Comparison of ENCODE assay signal across 18 cellular contexts in the genomic region with DNA sequence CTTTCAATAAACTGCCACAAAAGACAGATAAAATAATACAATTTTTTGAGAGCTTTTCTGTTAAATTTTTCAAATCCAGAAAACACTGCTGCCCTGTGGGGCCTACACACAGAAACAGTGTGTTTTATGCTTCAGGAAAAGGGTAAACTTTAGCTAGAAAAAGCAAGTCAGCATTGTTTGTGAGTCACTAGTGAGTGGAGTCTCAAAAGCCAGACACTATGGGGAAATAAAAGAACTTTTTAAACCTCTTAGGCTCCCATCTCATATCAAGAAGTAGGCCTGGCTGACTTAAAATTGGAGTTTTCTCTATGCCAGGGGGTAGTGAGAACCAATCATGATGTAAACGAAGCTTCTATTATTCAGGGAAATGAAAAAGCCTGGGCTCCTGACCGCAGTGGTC. TPM values are rescaled to one million over a fixed set of nuclear protein-coding genes. Genes with fewer than 3 reads are reported as not detected.
DNase-seq lines count a peak whose midpoint lies in the region; ATAC-seq and TF ChIP-seq lines count a peak whose summit lies in the region.
"Had no signal": no experiment of that assay in that cellular context is flagged by ENCODE, and none has a peak within 500 bp of the region (broad histone marks: within the 10 kb centered on the region; RNA-seq: fewer than 3 reads in every experiment).

No MANE protein-coding gene starts in this region.

- H3K4me2 ChIP-seq in mesendoderm (ENCODE audit: low read length), result no peak overlapping the region
- H3K4me2 ChIP-seq in neuronal stem cell (ENCODE audit: insufficient read depth, low read length, poor library complexity, severe bottlenecking), result no peak overlapping the region
- H3K4me2 ChIP-seq: KMS-11 had no signal

- H3K36me3 ChIP-seq in CD4-positive, CD25-positive, alpha-beta regulatory T cell (ENCODE audit: control insufficient read depth, insufficient read depth, low read length), result peaks cover 4% of the 10 kb centered on the region
- H3K36me3 ChIP-seq in CD8-positive, alpha-beta T cell (ENCODE audit: insufficient read depth, low read length), result no peaks in the 10 kb centered on the region
- H3K36me3 ChIP-seq in adipocyte (ENCODE audit: control insufficient read depth, insufficient read depth, low read length, severe bottlenecking) (no peaks in the 10 kb centered on the region), mesendoderm (ENCODE audit: control insufficient read depth, insufficient read depth, low read length) (no peaks in the 10 kb centered on the region), neuronal stem cell (replicated peaks in 1 of 2; ENCODE audit: control insufficient read depth in 2 of 2, insufficient read depth in 2 of 2, low read length in 2 of 2) (no peaks in the 10 kb centered on the region)

- H3K27me3 Mint-ChIP-seq in CD4-positive, CD25-positive, alpha-beta regulatory T cell, result no peaks in the 10 kb centered on the region
- no peaks in the 10 kb centered on the region for H3K27me3 Mint-ChIP-seq in CD8-positive, alpha-beta T cell (ENCODE audit: low read depth)
- H3K27me3 Mint-ChIP-seq: B cell had no signal

- no peak for ATAC-seq in CD4-positive, CD25-positive, alpha-beta regulatory T cell (ENCODE audit: low read depth in 2 of 2)
- no peak for ATAC-seq in CD8-positive, alpha-beta T cell
- ATAC-seq in GM18520 (IDR thresholded peaks at IDR 0.05; ENCODE audit: unreplicated experiment), result no peak
- ATAC-seq: GM12878, HCT116 had no signal

- no peaks in the 10 kb centered on the region for H3K4me1 ChIP-seq in CD4-positive, CD25-positive, alpha-beta regulatory T cell (ENCODE audit: control insufficient read depth, insufficient read depth, low read length, poor library complexity, severe bottlenecking)
- peaks cover 15% of the 10 kb centered on the region for H3K4me1 ChIP-seq in CD8-positive, alpha-beta T cell (ENCODE audit: insufficient read depth, low read length)
- H3K4me1 ChIP-seq in adipocyte (ENCODE audit: control insufficient read depth, insufficient read depth, low read length) (peaks cover 37% of the 10 kb centered on the region), mesendoderm (ENCODE audit: control insufficient read depth, low read depth, low read length) (no peaks in the 10 kb centered on the region), neuronal stem cell (ENCODE audit: control insufficient read depth in 2 of 2, insufficient read depth in 1 of 2, low read depth in 1 of 2, low read length in 2 of 2) (no peaks in the 10 kb centered on the region)

- no peaks in the 10 kb centered on the region for H3K9me3 ChIP-seq in CD4-positive, CD25-positive, alpha-beta regulatory T cell (ENCODE audit: control insufficient read depth in 2 of 2, low read length in 2 of 2)
- H3K9me3 ChIP-seq in CD8-positive, alpha-beta T cell (ENCODE audit: low read length), result no peaks in the 10 kb centered on the region
- H3K9me3 ChIP-seq in adipocyte (ENCODE audit: control insufficient read depth, low read length), result no peaks in the 10 kb centered on the region
- peaks cover 0 to 3% of the 10 kb centered on the region in 2 donors for H3K9me3 ChIP-seq in neuronal stem cell (replicated peaks in 1 of 2; ENCODE audit: control insufficient read depth in 2 of 2, insufficient read depth in 1 of 2, low read depth in 1 of 2, low read length in 2 of 2)

- no peaks in the 10 kb centered on the region for H3K9me3 Mint-ChIP-seq in CD4-positive, CD25-positive, alpha-beta regulatory T cell
- H3K9me3 Mint-ChIP-seq in CD8-positive, alpha-beta T cell, result no peaks in the 10 kb centered on the region

- no peak overlapping the region for H3K14ac ChIP-seq in neuronal stem cell (ENCODE audit: low read length)

- H4K8ac ChIP-seq in mesendoderm (ENCODE audit: low read depth, low read length) (no peak overlapping the region), neuronal stem cell (ENCODE audit: low read depth, low read length) (no peak overlapping the region)

- H3K27ac ChIP-seq in CD4-positive, CD25-positive, alpha-beta regulatory T cell (ENCODE audit: insufficient read depth, low read length, poor library complexity, severe bottlenecking), result no peak overlapping the region
- no peak overlapping the region for H3K27ac ChIP-seq in CD8-positive, alpha-beta T cell (ENCODE audit: low read depth, low read length)
- H3K27ac ChIP-seq in mesendoderm (ENCODE audit: low read depth, low read length) (no peak overlapping the region), neuronal stem cell (replicated peaks; ENCODE audit: low read length) (no peak overlapping the region)
- H3K27ac ChIP-seq: KMS-11 had no signal

- no peaks in the 10 kb centered on the region for H3K79me2 ChIP-seq in mesendoderm (ENCODE audit: control insufficient read depth, insufficient read depth, low read length)

- no peaks in the 10 kb centered on the region for H3K27me3 ChIP-seq in CD4-positive, CD25-positive, alpha-beta regulatory T cell (ENCODE audit: control insufficient read depth, insufficient read depth, low read length)
- no peaks in the 10 kb centered on the region for H3K27me3 ChIP-seq in CD8-positive, alpha-beta T cell (ENCODE audit: insufficient read depth, low read length)
- H3K27me3 ChIP-seq in adipocyte (replicated peaks; ENCODE audit: control insufficient read depth, insufficient read depth, low read length), result no peaks in the 10 kb centered on the region
- H3K27me3 ChIP-seq in mesendoderm (ENCODE audit: insufficient read depth, low read length, poor library complexity), result no peaks in the 10 kb centered on the region
- no peaks in the 10 kb centered on the region for H3K27me3 ChIP-seq in neuronal stem cell (ENCODE audit: control insufficient read depth in 3 of 3, insufficient read depth in 3 of 3, low read depth in 1 of 3, low read length in 3 of 3)

- H3K23ac ChIP-seq in mesendoderm (ENCODE audit: low read length), result no peak overlapping the region
- H3K23ac ChIP-seq in neuronal stem cell (ENCODE audit: low read depth, low read length, poor library complexity), result no peak overlapping the region

- H2AFZ ChIP-seq in neuronal stem cell (ENCODE audit: low read length), result no peak overlapping the region

- peaks cover 8 to 40% (median 24%) of the 10 kb centered on the region in 4 donors for H3K4me1 Mint-ChIP-seq in CD4-positive, CD25-positive, alpha-beta regulatory T cell
- peaks cover 72% of the 10 kb centered on the region for H3K4me1 Mint-ChIP-seq in CD8-positive, alpha-beta T cell (ENCODE audit: low read depth)

- no peak for DNase-seq in CD4-positive, CD25-positive, alpha-beta regulatory T cell
- no peak for DNase-seq in CD8-positive, alpha-beta T cell
- DNase-seq in adipocyte (ENCODE audit: low read depth), result no peak
- DNase-seq in mesendoderm, result no peak
- no peak for DNase-seq in NCI-H146 treated with DMSO at 0.1 percent for 48 hours (lab: John Stamatoyannopoulos, UW; ENCODE audit: unreplicated experiment)
- DNase-seq in neuronal stem cell (ENCODE audit: low spot score), result no peak
- DNase-seq: GDM1, NCI-H1105 treated with DMSO at 0.1 percent for 48 hours, NCI-H187 treated with DMSO at 0.1 percent for 48 hours, NCI-H446, NCI-H69, RPMI8226, SIG-M5 had no signal

- H2BK120ac ChIP-seq in mesendoderm (ENCODE audit: low read depth, low read length) (no peak overlapping the region), neuronal stem cell (ENCODE audit: low read depth, low read length) (no peak overlapping the region)

- POLR2A ChIA-PET in CD8-positive, alpha-beta T cell (lab: Charles Lee), result interaction anchor here (1.0 to 1.5 kb wide), 2 partner anchors 11 to 98 kb away, joined by 3 to 4 read pairs; no protein-coding TSS in a partner anchor

- H3K4ac ChIP-seq in mesendoderm (ENCODE audit: low read depth, low read length) (no peak overlapping the region), neuronal stem cell (ENCODE audit: low read length) (no peak overlapping the region)

- no CpG with 5 or more reads among the region's 2 CpGs for WGBS in mesendoderm (ENCODE audit: extremely low coverage, insufficient coverage, low lambda C conversion rate)
- no CpG with 5 or more reads among the region's 2 CpGs for WGBS in neuronal stem cell (ENCODE audit: extremely low coverage in 2 of 2, insufficient read length in 2 of 2, insufficient replicate concordance in 1 of 2), 2 donors

- no peak overlapping the region for H4K5ac ChIP-seq in mesendoderm (ENCODE audit: low read length)

- no peak overlapping the region for H2BK5ac ChIP-seq in mesendoderm (ENCODE audit: low read length)
- H2BK5ac ChIP-seq in neuronal stem cell (ENCODE audit: low read length), result no peak overlapping the region

- no peak for TF ChIP-seq CTCF in CD8-positive, alpha-beta T cell (IDR thresholded peaks at IDR 0.05)

- no peak overlapping the region for H3K4me3 ChIP-seq in CD4-positive, CD25-positive, alpha-beta regulatory T cell (ENCODE audit: low read depth, low read length)
- H3K4me3 ChIP-seq in CD8-positive, alpha-beta T cell (ENCODE audit: low read depth, low read length), result no peak overlapping the region
- no peak overlapping the region for H3K4me3 ChIP-seq in adipocyte (ENCODE audit: low read length)
- H3K4me3 ChIP-seq in mesendoderm (ENCODE audit: low read length), result no peak overlapping the region
- no peak overlapping the region for H3K4me3 ChIP-seq in neuronal stem cell (ENCODE audit: low read length in 2 of 2)
- H3K4me3 ChIP-seq: GM12878 had no signal

- no peak overlapping the region for H3K56ac ChIP-seq in mesendoderm (ENCODE audit: low read length)

- H3K27ac Mint-ChIP-seq in CD4-positive, CD25-positive, alpha-beta regulatory T cell, result peak overlapping the region in 2 of 3 donors; percentile 20 to 52
- peak overlapping the region; percentile 77 for H3K27ac Mint-ChIP-seq in CD8-positive, alpha-beta T cell
- H3K27ac Mint-ChIP-seq: B cell had no signal

- CTCF ChIA-PET in CD8-positive, alpha-beta T cell (lab: Charles Lee), result interaction anchor here (0.7 to 1.8 kb wide), 5 partner anchors 11 to 151 kb away, joined by 3 to 8 read pairs (median 4); no protein-coding TSS in a partner anchor

- H2BK12ac ChIP-seq in neuronal stem cell (ENCODE audit: low read length), result no peak overlapping the region

- H3K4me3 Mint-ChIP-seq in CD4-positive, CD25-positive, alpha-beta regulatory T cell, result no peak overlapping the region
- H3K4me3 Mint-ChIP-seq in CD8-positive, alpha-beta T cell, result no peak overlapping the region
- H3K4me3 Mint-ChIP-seq: B cell had no signal

- H3K9ac ChIP-seq in adipocyte (ENCODE audit: low read length) (peak overlapping the region; percentile 22), mesendoderm (ENCODE audit: low read length) (no peak overlapping the region), neuronal stem cell (ENCODE audit: low read depth, low read length, poor library complexity) (no peak overlapping the region)
- H3K9ac ChIP-seq: KMS-11 had no signal

- no peak overlapping the region for H2AK5ac ChIP-seq in mesendoderm (ENCODE audit: low read length)
- H2AK5ac ChIP-seq in neuronal stem cell (ENCODE audit: low read depth, low read length), result no peak overlapping the region

- H4K91ac ChIP-seq in neuronal stem cell (ENCODE audit: low read depth, low read length, poor library complexity), result no peak overlapping the region

- intact Hi-C loops in CD8-positive, alpha-beta T cell (cut with DNase I, micrococcal nuclease), result loop anchor here in 1 of 2 experiments (10.0 kb wide), 1 partner anchor 367 kb away; a partner anchor contains a TSS

- peak overlapping the region; percentile 60 for H3K18ac ChIP-seq in mesendoderm (ENCODE audit: low read length)
- H3K18ac ChIP-seq in neuronal stem cell (ENCODE audit: low read length), result no peak overlapping the region

- H3K36me3 Mint-ChIP-seq in CD4-positive, CD25-positive, alpha-beta regulatory T cell, result peaks cover 15% of the 10 kb centered on the region
- H3K36me3 Mint-ChIP-seq in CD8-positive, alpha-beta T cell, result peaks cover 29% of the 10 kb centered on the region

- no peaks in the 10 kb centered on the region for H3K79me1 ChIP-seq in mesendoderm (ENCODE audit: low read length)
- no peaks in the 10 kb centered on the region for H3K79me1 ChIP-seq in neuronal stem cell (ENCODE audit: low read depth, low read length)

- H2BK15ac ChIP-seq in mesendoderm (replicated peaks; ENCODE audit: low read depth) (no peak overlapping the region), neuronal stem cell (ENCODE audit: low read length) (no peak overlapping the region)

RNA-seq across cellular contexts. Expression of a gene that starts 12.6 kb away (rescaled TPM):
- total RNA-seq in CD4-positive, CD25-positive, alpha-beta regulatory T cell, result 12.3 TPM
- polyA plus RNA-seq in CD4-positive, CD25-positive, alpha-beta regulatory T cell, result 10 to 100 TPM; 12.6 to 15.5 (median 13.5) TPM
- total RNA-seq in CD8-positive, alpha-beta T cell, result 10 to 100 TPM; 10.9 to 12.2 TPM
- not detected for polyA plus RNA-seq in mesendoderm (2013, experiment 1 of 2)
- polyA plus RNA-seq in mesendoderm (2013, experiment 2 of 2), result not detected
- polyA plus RNA-seq in neuronal stem cell (2013, experiment 1 of 2), result under 0.01 TPM
- not detected for polyA plus RNA-seq in neuronal stem cell (2013, experiment 2 of 2)

RNA-seq across cellular contexts. Expression of a gene that starts 24.5 kb away (rescaled TPM):
- 17.5 TPM for total RNA-seq in CD4-positive, CD25-positive, alpha-beta regulatory T cell
- polyA plus RNA-seq in CD4-positive, CD25-positive, alpha-beta regulatory T cell, result 10 to 100 TPM; 10.6 to 14.0 (median 12.6) TPM
- 10 to 100 TPM; 14.9 to 16.3 TPM for total RNA-seq in CD8-positive, alpha-beta T cell
- polyA plus RNA-seq in mesendoderm (2013, experiment 1 of 2), result 8.0 TPM
- 8.2 TPM for polyA plus RNA-seq in mesendoderm (2013, experiment 2 of 2)
- 21.4 TPM for polyA plus RNA-seq in neuronal stem cell (2013, experiment 1 of 2)
- polyA plus RNA-seq in neuronal stem cell (2013, experiment 2 of 2), result 22.5 TPM
